ENCODE assay signal across 9 cellular contexts in the genomic region with DNA sequence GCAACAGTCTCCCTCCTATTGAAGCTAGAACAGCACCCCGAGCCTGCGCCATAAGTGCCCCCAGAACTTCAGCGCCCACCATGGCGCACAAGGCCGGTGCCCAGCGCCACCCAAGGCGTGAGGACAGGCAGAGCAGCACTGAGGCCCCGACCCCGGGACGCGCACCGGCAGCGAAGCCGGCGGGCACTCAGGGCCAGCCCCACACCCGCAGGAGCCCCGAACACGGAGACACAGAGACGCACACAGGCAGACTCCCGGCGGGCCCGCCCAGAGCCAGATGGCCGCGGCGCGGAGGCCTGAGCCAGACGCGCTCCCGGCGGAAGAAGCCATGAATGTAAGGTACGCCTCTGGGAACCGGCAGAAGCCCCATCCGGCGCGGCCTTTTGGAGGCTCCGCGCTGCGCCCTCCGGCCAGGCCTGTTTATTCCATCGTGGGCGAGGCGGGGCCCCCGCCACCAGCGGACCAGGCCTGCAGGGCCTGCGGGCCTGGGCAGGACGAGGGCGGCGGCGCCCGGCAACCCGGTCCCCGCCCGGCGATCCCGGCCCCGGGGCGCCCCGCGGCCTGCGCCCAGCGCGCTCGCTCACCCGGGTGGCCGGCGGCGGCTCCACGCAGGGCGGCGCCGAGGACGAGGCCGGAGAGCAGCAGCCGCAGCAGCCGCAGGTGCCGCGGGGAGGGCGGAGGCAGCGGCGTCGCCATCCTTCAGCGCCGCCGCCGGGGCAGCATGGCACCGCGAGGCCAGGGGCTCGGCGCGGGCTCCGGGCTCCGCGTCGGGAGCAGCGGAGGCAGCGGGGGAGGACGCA. TPM values are rescaled to one million over a fixed set of nuclear protein-coding genes. Genes with fewer than 3 reads are reported as not detected.
A peak's percentile ranks its signal among the peaks of the same experiment; 100 is the strongest.
DNase-seq lines count a peak whose midpoint lies in the region; ATAC-seq, FAIRE-seq and TF ChIP-seq lines count a peak whose summit lies in the region.
"Had no signal": no experiment of that assay in that cellular context is flagged by ENCODE, and none has a peak within 500 bp of the region (broad histone marks: within the 10 kb centered on the region; RNA-seq: fewer than 3 reads in every experiment).

No MANE protein-coding gene starts in this region.

- no peak for TF ChIP-seq POLR2A in A549 (IDR thresholded peaks at IDR 0.05; ENCODE audit: low read length)
- peak in 1 of 2 donors; percentile 17 for TF ChIP-seq POLR2A in gastrocnemius medialis (IDR thresholded peaks at IDR 0.05)

- CTCF ChIA-PET in A549 (lab: Yijun Ruan, JAX), result interaction anchor here (0.9 to 15.7 kb wide), 18 partner anchors 10 to 257 kb away, joined by 3 to 656 read pairs (median 6); a partner anchor contains a TSS

- no peaks in the 10 kb centered on the region for H3K9me3 Mint-ChIP-seq in activated T-cell treated with anti-CD3 and anti-CD28 coated beads, Interleukin-2, amount 50 U/mL, for 72 hours

- H3K36me3 Mint-ChIP-seq in activated T-cell treated with anti-CD3 and anti-CD28 coated beads, Interleukin-2, amount 50 U/mL, for 72 hours (ENCODE audit: insufficient read depth in 2 of 2), result no peaks in the 10 kb centered on the region

- no peak overlapping the region for H3K27ac Mint-ChIP-seq in activated T-cell treated with anti-CD3 and anti-CD28 coated beads, Interleukin-2, amount 50 U/mL, for 72 hours

- FAIRE-seq in A549 (lab: Jason Lieb, UNC), result no peak
- FAIRE-seq: endometrium had no signal

- ATAC-seq in A549 (peak; percentile 19 to 31), gastrocnemius medialis (peak in 1 of 2 donors; percentile 7), GM19351 (IDR thresholded peaks at IDR 0.05; ENCODE audit: unreplicated experiment) (no peak)
- peak; percentile 29 to 32 for ATAC-seq in activated T-cell treated with anti-CD3 and anti-CD28 coated beads, Interleukin-2, amount 50 U/mL, for 72 hours (replicated peaks in 1 of 2)

- WGBS in A549 (ENCODE audit: missing lambda C conversion rate), result 12% methylated on average over 31 of the region's 97 CpGs

- intact Hi-C loops in left ventricle myocardium inferior (cut with micrococcal nuclease), result no loop called here
- intact Hi-C loops in gastrocnemius medialis (cut with DNase I; ENCODE audit: low total_unique reads), result loop anchor here (2.0 kb wide), 1 partner anchor 21 kb away; no protein-coding TSS in a partner anchor

- H3K4me3 ChIP-seq in A549, result peak overlapping the region; percentile 71
- H3K4me3 ChIP-seq in left ventricle myocardium inferior, result peak overlapping the region; percentile 80
- peak overlapping the region; percentile 58 to 83 (median 64) for H3K4me3 ChIP-seq in gastrocnemius medialis

- TF ChIP-seq RAD21 in A549 (conservative IDR thresholded peaks at IDR 0.05 in 1 of 2, IDR thresholded peaks at IDR 0.05 in 1 of 2), result no peak

- H3K4me1 Mint-ChIP-seq in activated T-cell treated with anti-CD3 and anti-CD28 coated beads, Interleukin-2, amount 50 U/mL, for 72 hours (ENCODE audit: low read depth), result peaks cover 21% of the 10 kb centered on the region

- DNase-seq in A549 (ENCODE audit: low read depth in 1 of 2, low spot score in 1 of 2) (no peak), GM03348 (ENCODE audit: low spot score) (peak; percentile 71), left ventricle myocardium inferior (no peak), gastrocnemius medialis (no peak), SK-N-DZ (ENCODE audit: low spot score) (no peak), activated gamma-delta T cell (lab: John Stamatoyannopoulos, UW) (no peak)
- peak; percentile 40 to 41 for DNase-seq in activated T-cell treated with anti-CD3 and anti-CD28 coated beads, Interleukin-2, amount 50 U/mL, for 72 hours

- TF ChIP-seq CTCF in A549 (IDR thresholded peaks at IDR 0.05) (no peak), left ventricle myocardium inferior (IDR thresholded peaks at IDR 0.05; ENCODE audit: borderline replicate concordance) (no peak), gastrocnemius medialis (IDR thresholded peaks at IDR 0.05 in 4 of 5, conservative IDR thresholded peaks at IDR 0.05 in 1 of 5) (no peak)

- peak overlapping the region; percentile 79 to 84 for H3K4me3 Mint-ChIP-seq in activated T-cell treated with anti-CD3 and anti-CD28 coated beads, Interleukin-2, amount 50 U/mL, for 72 hours

- H3K27ac ChIP-seq in A549, result peak overlapping the region; percentile 77 to 92
- H3K27ac ChIP-seq in left ventricle myocardium inferior (replicated peaks), result peak overlapping the region; percentile 93
- peak overlapping the region in 3 of 4 donors; percentile 65 to 74 (median 67) for H3K27ac ChIP-seq in gastrocnemius medialis

- peaks cover 34% of the 10 kb centered on the region for H3K27me3 Mint-ChIP-seq in activated T-cell treated with anti-CD3 and anti-CD28 coated beads, Interleukin-2, amount 50 U/mL, for 72 hours (ENCODE audit: low read depth)

- POLR2A ChIA-PET in A549 (lab: Yijun Ruan, JAX), result interaction anchor here (1.2 kb wide), 1 partner anchor 25 kb away, joined by 4 read pairs; a partner anchor contains a TSS

- H3K36me3 ChIP-seq in left ventricle myocardium inferior, result peaks cover 15% of the 10 kb centered on the region
- H3K36me3 ChIP-seq in gastrocnemius medialis, result peaks cover 0 to 2% of the 10 kb centered on the region in 2 donors

- H3K4me2 ChIP-seq in A549, result peak overlapping the region; percentile 98

- no peak for TF ChIP-seq EP300 in A549 (IDR thresholded peaks at IDR 0.05)

- in situ Hi-C loops in gastrocnemius medialis (cut with MboI; ENCODE audit: low sequenced_read_pairs in 4 of 4), result no loop called here

- H3K4me1 ChIP-seq in A549 (peaks cover 15% of the 10 kb centered on the region), left ventricle myocardium inferior (peaks cover 69% of the 10 kb centered on the region), gastrocnemius medialis (peaks cover 5 to 34% of the 10 kb centered on the region in 2 donors)

- peaks cover 37% of the 10 kb centered on the region for H3K27me3 ChIP-seq in left ventricle myocardium inferior (ENCODE audit: low read depth)
- peaks cover 19 to 34% (median 31%) of the 10 kb centered on the region in 3 donors for H3K27me3 ChIP-seq in gastrocnemius medialis

- no peaks in the 10 kb centered on the region for H3K9me3 ChIP-seq in A549
- no peaks in the 10 kb centered on the region for H3K9me3 ChIP-seq in left ventricle myocardium inferior (replicated peaks)
- no peaks in the 10 kb centered on the region for H3K9me3 ChIP-seq in gastrocnemius medialis

RNA-seq across cellular contexts. Expression of a gene that starts 0.5 kb away (rescaled TPM):
- polyA plus RNA-seq in A549 (2011; rRNA removed) (12.7 and 13.0 TPM in 2 replicates), A549 (2017; fragmentation: RNase III; extraction: RNeasy Plus Mini Kit Qiagen cat#74134 plus additional on column Dnase treatment) (33.2 to 40.6 TPM (median 40.2 TPM) in 3 replicates)
- 36.2 and 51.1 TPM in 2 replicates for polyA plus RNA-seq in A549 (2012; cell fraction: cytosol; rRNA removed)
- polyA plus RNA-seq in A549 (2012; cell fraction: nucleus; rRNA removed), result 239 and 327 TPM in 2 replicates
- polyA minus RNA-seq in A549 (2011; rRNA and poly(A)+ RNA removed), result 4.0 and 4.8 TPM in 2 replicates
- 10 to 100 TPM; 27.2 to 28.7 TPM for total RNA-seq in activated T-cell treated with anti-CD3 and anti-CD28 coated beads, Interleukin-2, amount 50 U/mL, for 72 hours
- total RNA-seq in left ventricle myocardium inferior (63.9 TPM), gastrocnemius medialis (10 to 100 TPM; 11.3 to 22.3 (median 19.0) TPM)
- polyA plus RNA-seq in SK-N-DZ (2014; cell fraction: cytosol; rRNA removed), result 34.3 and 47.9 TPM in 2 replicates
- polyA plus RNA-seq in SK-N-DZ (2014; cell fraction: nucleus; rRNA removed), result 420 and 583 TPM in 2 replicates

RNA-seq across cellular contexts. Expression of a gene that starts 8.4 kb away (rescaled TPM):
- polyA plus RNA-seq in A549 (2011; rRNA removed) (0.75 and 2.3 TPM in 2 replicates), A549 (2017; fragmentation: RNase III; extraction: RNeasy Plus Mini Kit Qiagen cat#74134 plus additional on column Dnase treatment) (0.71 to 1.2 TPM (median 1.1 TPM) in 3 replicates)
- 0.65 and 0.83 TPM in 2 replicates for polyA plus RNA-seq in A549 (2012; cell fraction: cytosol; rRNA removed)
- polyA plus RNA-seq in A549 (2012; cell fraction: nucleus; rRNA removed), result 2.2 and 3.4 TPM in 2 replicates
- 1.4 and 1.9 TPM in 2 replicates for polyA minus RNA-seq in A549 (2011; rRNA and poly(A)+ RNA removed)
- under 1 TPM; 0.28 to 0.48 TPM for total RNA-seq in activated T-cell treated with anti-CD3 and anti-CD28 coated beads, Interleukin-2, amount 50 U/mL, for 72 hours
- total RNA-seq in left ventricle myocardium inferior (1.5 TPM), gastrocnemius medialis (under 1 TPM in 2 of 4 donors, not detected in 2; 0.22 to 0.55 TPM)
- not detected in 2 replicates for polyA plus RNA-seq in SK-N-DZ (2014; cell fraction: cytosol; rRNA removed)
- 1.2 TPM in 1 of 2 replicates, not detected in the other for polyA plus RNA-seq in SK-N-DZ (2014; cell fraction: nucleus; rRNA removed)

RNA-seq across cellular contexts. Expression of a gene that starts 13.6 kb away (rescaled TPM):
- polyA plus RNA-seq in A549 (2011; rRNA removed) (not detected in 2 replicates), A549 (2017; fragmentation: RNase III; extraction: RNeasy Plus Mini Kit Qiagen cat#74134 plus additional on column Dnase treatment) (0.07 TPM in 1 of 3 replicates, not detected in the others)
- polyA plus RNA-seq in A549 (2012; cell fraction: cytosol; rRNA removed), result 0.01 TPM in 1 of 2 replicates, not detected in the other
- 0.06 and 0.07 TPM in 2 replicates for polyA plus RNA-seq in A549 (2012; cell fraction: nucleus; rRNA removed)
- not detected in 2 replicates for polyA minus RNA-seq in A549 (2011; rRNA and poly(A)+ RNA removed)
- total RNA-seq in activated T-cell treated with anti-CD3 and anti-CD28 coated beads, Interleukin-2, amount 50 U/mL, for 72 hours, result 1 to 10 TPM; 1.6 to 1.8 TPM
- total RNA-seq in left ventricle myocardium inferior (not detected), gastrocnemius medialis (not detected)
- polyA plus RNA-seq in SK-N-DZ (2014; cell fraction: cytosol; rRNA removed), result 0.22 TPM in 1 of 2 replicates, not detected in the other
- polyA plus RNA-seq in SK-N-DZ (2014; cell fraction: nucleus; rRNA removed), result 0.15 TPM in 2 replicates

RNA-seq across cellular contexts. Expression of a gene that starts 17.5 kb away (rescaled TPM):
- polyA plus RNA-seq in A549 (2011; rRNA removed) (8.3 and 10.1 TPM in 2 replicates), A549 (2017; fragmentation: RNase III; extraction: RNeasy Plus Mini Kit Qiagen cat#74134 plus additional on column Dnase treatment) (23.0 to 25.6 TPM (median 24.7 TPM) in 3 replicates)
- 28.8 and 41.7 TPM in 2 replicates for polyA plus RNA-seq in A549 (2012; cell fraction: cytosol; rRNA removed)
- 187 and 285 TPM in 2 replicates for polyA plus RNA-seq in A549 (2012; cell fraction: nucleus; rRNA removed)
- 10.9 and 21.1 TPM in 2 replicates for polyA minus RNA-seq in A549 (2011; rRNA and poly(A)+ RNA removed)
- 10 to 100 TPM; 23.9 to 27.5 TPM for total RNA-seq in activated T-cell treated with anti-CD3 and anti-CD28 coated beads, Interleukin-2, amount 50 U/mL, for 72 hours
- total RNA-seq in left ventricle myocardium inferior (29.9 TPM), gastrocnemius medialis (10 to 100 TPM; 14.1 to 20.0 (median 16.7) TPM)
- 13.0 and 16.4 TPM in 2 replicates for polyA plus RNA-seq in SK-N-DZ (2014; cell fraction: cytosol; rRNA removed)
- 89.2 and 146 TPM in 2 replicates for polyA plus RNA-seq in SK-N-DZ (2014; cell fraction: nucleus; rRNA removed)

RNA-seq across cellular contexts. Expression of a gene that starts 24.9 kb away (rescaled TPM):
- polyA plus RNA-seq in A549 (2011; rRNA removed) (6.5 and 6.9 TPM in 2 replicates), A549 (2017; fragmentation: RNase III; extraction: RNeasy Plus Mini Kit Qiagen cat#74134 plus additional on column Dnase treatment) (13.1 to 16.4 TPM (median 14.6 TPM) in 3 replicates)
- 21.7 and 32.9 TPM in 2 replicates for polyA plus RNA-seq in A549 (2012; cell fraction: cytosol; rRNA removed)
- polyA plus RNA-seq in A549 (2012; cell fraction: nucleus; rRNA removed), result 30.3 and 48.0 TPM in 2 replicates
- polyA minus RNA-seq in A549 (2011; rRNA and poly(A)+ RNA removed), result 4.4 and 6.1 TPM in 2 replicates
- 1 to 10 TPM; 6.6 to 8.4 TPM for total RNA-seq in activated T-cell treated with anti-CD3 and anti-CD28 coated beads, Interleukin-2, amount 50 U/mL, for 72 hours
- total RNA-seq in left ventricle myocardium inferior (0.25 TPM), gastrocnemius medialis (under 1 TPM in 3 of 4 donors, not detected in 1; 0.16 to 0.24 (median 0.17) TPM)
- polyA plus RNA-seq in SK-N-DZ (2014; cell fraction: cytosol; rRNA removed), result 58.9 and 76.5 TPM in 2 replicates
- polyA plus RNA-seq in SK-N-DZ (2014; cell fraction: nucleus; rRNA removed), result 89.1 and 125 TPM in 2 replicates

Comparison
In these comparisons a context has a peak if more than half of its experiments do, and no peak if none do; other contexts are left out.
1. DNase-seq: peak in GM03348 (single experiment) and activated T-cell treated with anti-CD3 and anti-CD28 coated beads, Interleukin-2, amount 50 U/mL, for 72 hours (2 of 2); none in A549 (0 of 2), left ventricle myocardium inferior (single experiment), gastrocnemius medialis (0 of 2), SK-N-DZ (single experiment) and activated gamma-delta T cell (single experiment).
2. Peak in every context shown above with its lines, with median percentiles within 50 percentile points of each other: H3K27ac ChIP-seq and H3K4me3 ChIP-seq.